Comparison of ENCODE assay signal across 8 cellular contexts in genomic region chr13:26253787-26254582, GRCh38. TPM values are rescaled to one million over a fixed set of nuclear protein-coding genes. Genes with fewer than 3 reads are reported as not detected.
DNase-seq lines count a peak whose midpoint lies in the region; ATAC-seq and TF ChIP-seq lines count a peak whose summit lies in the region.

Gene CDK8, plus strand, starts transcription at chr13:26254129. Its CDS starts 513 bp downstream, at chr13:26254642.

- in situ Hi-C loops in astrocyte of the cerebellum (cut with HindIII; ENCODE audit: low sequenced_read_pairs): no loop called here

- peaks cover 18% of the 10 kb centered on the region for H3K4me1 ChIP-seq in hepatocyte (ENCODE audit: insufficient read depth)

- H3K27me3 ChIP-seq in hepatocyte: no peaks in the 10 kb centered on the region

- H3K4me3 ChIP-seq in astrocyte of the cerebellum (ENCODE audit: low read depth, low read length) (peak within 1 kb of the TSS; percentile 78), hepatocyte (peak within 1 kb of the TSS; percentile 84)

- no peaks in the 10 kb centered on the region for H3K9me2 ChIP-seq in hepatocyte (replicated peaks; ENCODE audit: insufficient read depth)

- no peaks in the 10 kb centered on the region for H3K36me3 ChIP-seq in hepatocyte (replicated peaks; ENCODE audit: insufficient read depth, low read depth)

- peak within 1 kb of the TSS; percentile 90 for H2AFZ ChIP-seq in hepatocyte

- H4K20me1 ChIP-seq in hepatocyte (ENCODE audit: insufficient read depth, poor library complexity, severe bottlenecking): peaks cover 33% of the 10 kb centered on the region

- H3K79me2 ChIP-seq in hepatocyte: peaks cover 42% of the 10 kb centered on the region

- ATAC-seq in GM18517 (IDR thresholded peaks at IDR 0.05; ENCODE audit: unreplicated experiment): peak; percentile 88
- peak; percentile 84 for ATAC-seq in HG03039 (IDR thresholded peaks at IDR 0.05; ENCODE audit: unreplicated experiment)

- DNase-seq in NCI-H2081 (lab: John Stamatoyannopoulos, UW) (peak; percentile 87 to 94), T-helper 9 cell (peak; percentile 80), astrocyte of the cerebellum (ENCODE audit: low read depth) (peak; percentile 62), hepatocyte (ENCODE audit: low spot score) (peak; percentile 91), renal cortical epithelial cell (ENCODE audit: low read depth) (peak; percentile 64), cortex of kidney (lab: John Stamatoyannopoulos, UW) (no peak)

- H3K27ac ChIP-seq in hepatocyte: peak within 1 kb of the TSS; percentile 96

- no peaks in the 10 kb centered on the region for H3K9me3 ChIP-seq in hepatocyte (ENCODE audit: low read depth)

- 2% methylated on average over 49 of the region's 79 CpGs for WGBS in hepatocyte (ENCODE audit: low lambda C conversion rate, missing lambda C conversion rate)

- no peak for TF ChIP-seq CTCF in astrocyte of the cerebellum (IDR thresholded peaks at IDR 0.05; ENCODE audit: low read depth, low read length, missing control alignments)
- TF ChIP-seq CTCF in hepatocyte (IDR thresholded peaks at IDR 0.05; ENCODE audit: poor library complexity): no peak

- peak within 1 kb of the TSS; percentile 84 for H3K4me2 ChIP-seq in hepatocyte

RNA-seq across cellular contexts. Expression of gene CDK8, which starts in this region (rescaled TPM):
- total RNA-seq in hepatocyte (22.4 and 27.0 TPM in 2 replicates), renal cortical epithelial cell (23.8 and 24.2 TPM in 2 replicates)
- 9.6 and 16.1 TPM in 2 replicates for polyA plus RNA-seq in hepatocyte
